In the genomic region with DNA sequence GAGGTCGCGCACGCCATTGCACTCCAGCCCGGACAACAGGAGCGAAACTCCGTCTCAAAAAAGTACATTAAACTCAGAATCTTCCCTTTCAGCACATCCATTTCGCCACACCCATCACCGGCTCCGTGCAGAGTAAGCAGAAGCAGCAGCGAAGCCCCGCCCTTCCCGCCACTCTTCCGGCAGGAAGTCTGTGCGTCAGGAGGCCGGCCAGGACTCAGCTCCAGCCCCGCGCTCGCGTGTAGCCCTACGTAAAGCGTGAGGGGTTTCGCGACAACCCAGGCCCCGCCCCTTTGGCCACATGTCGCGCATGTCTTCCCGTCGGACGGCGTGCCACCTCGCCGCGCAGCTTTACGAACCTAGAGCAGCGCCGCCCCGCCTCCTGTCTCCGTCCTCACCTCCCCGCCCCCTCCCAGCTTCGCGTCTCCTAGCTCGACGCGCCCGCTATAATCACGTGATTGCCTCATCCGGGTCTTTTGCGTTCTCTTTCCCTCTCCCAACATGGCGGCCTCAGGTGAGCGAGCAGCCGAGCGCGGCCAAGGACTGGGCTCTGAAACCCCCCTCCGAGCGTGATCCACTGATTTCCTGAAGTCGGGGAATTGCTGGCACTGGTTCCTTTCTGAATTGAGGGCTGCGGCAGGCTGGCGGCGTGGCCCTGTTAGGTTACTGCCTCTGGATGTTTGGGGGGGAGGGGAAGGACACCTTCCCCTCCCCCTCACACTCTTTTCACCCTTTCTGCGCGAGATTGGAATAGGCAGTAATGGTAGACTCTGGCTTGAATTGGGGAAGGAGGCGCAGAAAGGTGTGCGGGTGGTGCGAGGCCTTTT, we compare ENCODE assay signal across 8 cellular contexts. TPM values are rescaled to one million over a fixed set of nuclear protein-coding genes. Genes with fewer than 3 reads are reported as not detected.
DNase-seq lines count a peak whose midpoint lies in the region; ATAC-seq and TF ChIP-seq lines count a peak whose summit lies in the region.

EIF4B (plus strand) TSS at position 471 of the 824 bp plus-strand sequence; CDS start at position 499, 28 bp downstream.

- peak within 1 kb of the TSS; percentile 92 for H3K4me2 ChIP-seq in mammary epithelial cell (ENCODE audit: insufficient read depth, low read depth, low read length)

- dilution Hi-C loops in mammary epithelial cell (cut with HindIII; ENCODE audit: low sequenced_read_pairs): loop anchor here (5.0 kb wide), 1 partner anchor 71 kb away; the partner anchor contains the start of gene SPRYD3

- CTCF ChIA-PET in mammary epithelial cell (lab: Charles Lee; ENCODE audit: low non-redundant PET): no interaction called here

- H3K4me3 ChIP-seq in WERI-Rb-1 (ENCODE audit: low read depth, low read length): peak within 1 kb of the TSS; percentile 99
- peak within 1 kb of the TSS; percentile 75 to 86 (median 86) for H3K4me3 ChIP-seq in mammary epithelial cell (replicated peaks in 1 of 3; ENCODE audit: insufficient read depth in 1 of 3, low read depth in 2 of 3, low read length in 3 of 3)
- peak within 1 kb of the TSS; percentile 98 for H3K4me3 ChIP-seq in iPS-18c (ENCODE audit: insufficient read depth, low read depth, low read length)
- peak within 1 kb of the TSS; percentile 59 to 97 (median 87) for H3K4me3 ChIP-seq in skin epidermis

- peaks cover 56% of the 10 kb centered on the region for H3K79me2 ChIP-seq in mammary epithelial cell (ENCODE audit: insufficient read depth, low read length)

- H2AFZ ChIP-seq in mammary epithelial cell (ENCODE audit: low read depth, low read length): peak within 1 kb of the TSS; percentile 86

- in situ Hi-C loops in ACHN (cut with HindIII; ENCODE audit: low pct_ligation_motif_present, low pct_unique_long_range_greater_than_20kb, low sequenced_read_pairs) (no loop called here), mammary epithelial cell (cut with MboI; ENCODE audit: low sequenced_read_pairs in 2 of 2) (no loop called here)

- H3K27ac ChIP-seq in WERI-Rb-1 (peak within 1 kb of the TSS; percentile 99), mammary epithelial cell (ENCODE audit: insufficient read depth, low read depth, low read length) (peak within 1 kb of the TSS; percentile 90), skin epidermis (peak within 1 kb of the TSS; percentile 73 to 97 (median 89))

- ATAC-seq in GM18873 (IDR thresholded peaks at IDR 0.05; ENCODE audit: low FRiP score, unreplicated experiment): peak; percentile 88
- peak; percentile 86 for ATAC-seq in HG03139 (IDR thresholded peaks at IDR 0.05; ENCODE audit: unreplicated experiment)

- no peak for TF ChIP-seq CTCF in WERI-Rb-1 (IDR thresholded peaks at IDR 0.05; ENCODE audit: low read depth, low read length)
- TF ChIP-seq CTCF in mammary epithelial cell (conservative IDR thresholded peaks at IDR 0.05 in 1 of 2, IDR thresholded peaks at IDR 0.05 in 1 of 2; ENCODE audit: extremely low read depth in 1 of 2, insufficient read depth in 1 of 2, low read depth in 1 of 2, low read length in 2 of 2): no peak

- H3K9me3 ChIP-seq in WERI-Rb-1 (ENCODE audit: severe bottlenecking) (no peaks in the 10 kb centered on the region), mammary epithelial cell (replicated peaks; ENCODE audit: insufficient read depth, low read length) (no peaks in the 10 kb centered on the region), iPS-18c (ENCODE audit: control insufficient read depth, insufficient read depth, low read length) (no peaks in the 10 kb centered on the region)

- no TSS peak for BruUV-seq in mammary epithelial cell (replicated peaks; lab: Mats Ljungman, UMichigan)

- DNase-seq in ACHN: peak; percentile 100
- DNase-seq in NCI-H2227 (lab: John Stamatoyannopoulos, UW; ENCODE audit: unreplicated experiment): peak; percentile 99
- DNase-seq in WERI-Rb-1: peak; percentile 99
- DNase-seq in mammary epithelial cell: peak; percentile 99

- H3K9ac ChIP-seq in mammary epithelial cell (ENCODE audit: insufficient read depth, low read length): peak within 1 kb of the TSS; percentile 95

- peaks cover 21% of the 10 kb centered on the region for H3K4me1 ChIP-seq in mammary epithelial cell (ENCODE audit: insufficient read depth, low read length)

- H3K27me3 ChIP-seq in WERI-Rb-1 (ENCODE audit: insufficient read depth, low read depth, severe bottlenecking) (no peaks in the 10 kb centered on the region), mammary epithelial cell (ENCODE audit: insufficient read depth, low read length) (no peaks in the 10 kb centered on the region)

- H4K20me1 ChIP-seq in mammary epithelial cell (ENCODE audit: insufficient read depth, low read length): peaks cover 2% of the 10 kb centered on the region

- peaks cover 43% of the 10 kb centered on the region for H3K36me3 ChIP-seq in WERI-Rb-1
- H3K36me3 ChIP-seq in mammary epithelial cell (ENCODE audit: insufficient read depth, low read length): peaks cover 6% of the 10 kb centered on the region

- intact Hi-C loops in mammary epithelial cell (cut with micrococcal nuclease): no loop called here

- WGBS in mammary epithelial cell (ENCODE audit: low coverage, missing lambda C conversion rate): 0% methylated on average over 5 of the region's 64 CpGs

RNA-seq across cellular contexts. Expression of gene EIF4B, which starts in this region (rescaled TPM):
- 100 to 1,000 TPM; 350 to 850 TPM for total RNA-seq in mammary epithelial cell
- polyA plus RNA-seq in mammary epithelial cell: 312 TPM
- polyA minus RNA-seq in mammary epithelial cell: 610 TPM

Comparison
In these comparisons a context has a peak if more than half of its experiments do, and no peak if none do; other contexts are left out.
1. Peak in every context shown above with its lines: DNase-seq, ATAC-seq, H3K4me3 ChIP-seq and H3K27ac ChIP-seq.